Comparison of ENCODE assay signal across 8 cellular contexts in the genomic region with DNA sequence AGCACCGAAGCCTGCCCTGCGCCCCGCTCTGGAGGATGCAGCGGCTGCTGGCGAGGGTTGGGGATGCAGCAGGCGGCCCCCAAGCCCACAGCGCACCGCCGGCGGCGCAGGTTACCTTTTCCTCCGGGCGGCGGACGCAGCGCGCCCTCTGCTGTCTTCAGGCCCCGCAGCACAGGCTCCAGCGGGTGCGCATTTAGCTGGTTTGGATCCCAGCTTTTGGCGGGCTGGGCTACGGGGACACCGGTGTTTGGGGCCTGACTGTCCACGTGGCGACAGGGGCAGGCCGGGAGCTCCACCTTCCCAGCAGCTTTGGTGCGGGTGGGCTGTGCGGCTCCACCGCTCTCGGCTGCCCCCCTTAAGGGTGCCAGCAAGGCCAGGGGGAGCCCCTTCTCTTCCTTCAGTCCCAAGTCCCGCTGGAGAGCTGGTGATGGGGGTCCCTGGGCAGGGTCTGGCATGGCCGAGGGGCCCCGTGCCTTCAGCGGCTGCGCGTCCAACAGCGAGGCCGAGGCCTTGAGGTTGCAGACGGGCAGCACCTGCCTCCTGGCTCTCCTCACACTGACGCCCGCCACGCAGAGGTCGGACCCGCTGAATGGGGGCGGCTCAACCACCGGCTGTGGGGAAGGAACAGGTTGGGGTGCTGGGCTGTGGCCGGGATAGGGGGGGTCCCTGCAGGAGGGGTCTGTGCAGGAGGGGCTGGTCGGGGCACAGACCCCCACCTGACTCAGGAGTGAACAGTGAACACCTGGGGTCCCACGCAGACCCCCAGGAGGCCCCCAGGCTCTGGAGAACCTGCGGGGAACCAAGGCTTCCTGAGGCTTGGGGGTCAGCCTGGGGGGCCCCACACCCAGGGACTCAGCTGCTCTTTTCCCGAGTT. TPM values are rescaled to one million over a fixed set of nuclear protein-coding genes. Genes with fewer than 3 reads are reported as not detected.
DNase-seq lines count a peak whose midpoint lies in the region; ATAC-seq and TF ChIP-seq lines count a peak whose summit lies in the region.

No MANE protein-coding gene starts in this region.

- no peaks in the 10 kb centered on the region for H3K9me2 ChIP-seq in PC-3 (replicated peaks; ENCODE audit: low read length)

- H3K27ac Mint-ChIP-seq in natural killer cell = no peak overlapping the region
- no peak overlapping the region for H3K27ac Mint-ChIP-seq in stimulated activated memory B cell treated with anti-CD40 and anti-IgM and Interleukin-4, amounts not matched to agents 10 μg/mL and 1 μg/mL and 100 μg/mL, for 72 hours

- H3K4me2 ChIP-seq in PC-3 (ENCODE audit: low read length) = peak overlapping the region; percentile 79

- peaks cover 28% of the 10 kb centered on the region for H3K27me3 ChIP-seq in HL-60 (ENCODE audit: insufficient read depth, poor library complexity, severe bottlenecking)
- H3K27me3 ChIP-seq in PC-3 (ENCODE audit: low read length) = no peaks in the 10 kb centered on the region

- no peak overlapping the region for H3K4me3 Mint-ChIP-seq in activated T-cell treated with anti-CD3 and anti-CD28 coated beads, Interleukin-2, amount 50 U/mL, for 4 hours
- H3K4me3 Mint-ChIP-seq in natural killer cell = no peak overlapping the region
- no peak overlapping the region for H3K4me3 Mint-ChIP-seq in stimulated activated memory B cell treated with anti-CD40 and anti-IgM and Interleukin-4, amounts not matched to agents 10 μg/mL and 1 μg/mL and 100 μg/mL, for 72 hours

- no peaks in the 10 kb centered on the region for H3K36me3 ChIP-seq in PC-3 (ENCODE audit: low read depth, low read length)

- peak overlapping the region; percentile 50; the same call in 1 of the 2 replicates for H2AFZ ChIP-seq in PC-3 (ENCODE audit: low read length)

- no TSS peak for BruUV-seq in PC-3 (replicated peaks; lab: Mats Ljungman, UMichigan)

- peak; percentile 84 for TF ChIP-seq CTCF in HL-60 (IDR thresholded peaks at IDR 0.05; ENCODE audit: insufficient read depth, low read length)
- TF ChIP-seq CTCF in PC-3 (conservative IDR thresholded peaks at IDR 0.05; ENCODE audit: low read depth, low read length) = peak; percentile 67
- peak; percentile 81 for TF ChIP-seq CTCF in natural killer cell (IDR thresholded peaks at IDR 0.05)

- H3K27me3 Mint-ChIP-seq in activated T-cell treated with anti-CD3 and anti-CD28 coated beads, Interleukin-2, amount 50 U/mL, for 4 hours (ENCODE audit: low read depth) = peaks cover 13% of the 10 kb centered on the region
- no peaks in the 10 kb centered on the region for H3K27me3 Mint-ChIP-seq in natural killer cell (ENCODE audit: low read depth in 2 of 2)
- H3K27me3 Mint-ChIP-seq in stimulated activated memory B cell treated with anti-CD40 and anti-IgM and Interleukin-4, amounts not matched to agents 10 μg/mL and 1 μg/mL and 100 μg/mL, for 72 hours = peaks cover 50% of the 10 kb centered on the region

- peak; percentile 24 for DNase-seq in DMS79 treated with DMSO at 0.1 percent for 48 hours (lab: John Stamatoyannopoulos, UW)
- peak; percentile 50 to 75 for DNase-seq in HL-60 (ENCODE audit: low read depth in 1 of 2, low spot score in 1 of 2)
- DNase-seq in PC-3 = peak; percentile 80
- peak; percentile 86 for DNase-seq in activated T-cell treated with anti-CD3 and anti-CD28 coated beads, Interleukin-2, amount 50 U/mL, for 4 hours
- DNase-seq in fibroblast of gingiva (ENCODE audit: low read depth) = peak; percentile 39
- DNase-seq in natural killer cell = peak; percentile 80

- peak; percentile 79 for ATAC-seq in PC-3
- peak; percentile 92 for ATAC-seq in activated T-cell treated with anti-CD3 and anti-CD28 coated beads, Interleukin-2, amount 50 U/mL, for 4 hours
- ATAC-seq in natural killer cell = peak; percentile 92 to 96 (median 94)
- ATAC-seq in stimulated activated memory B cell treated with anti-CD40 and anti-IgM and Interleukin-4, amounts not matched to agents 10 μg/mL and 1 μg/mL and 100 μg/mL, for 72 hours = peak; percentile 93
- ATAC-seq in HG03520 (IDR thresholded peaks at IDR 0.05; ENCODE audit: unreplicated experiment) = no peak

- no peaks in the 10 kb centered on the region for H3K9me3 Mint-ChIP-seq in activated T-cell treated with anti-CD3 and anti-CD28 coated beads, Interleukin-2, amount 50 U/mL, for 4 hours
- H3K9me3 Mint-ChIP-seq in natural killer cell = no peaks in the 10 kb centered on the region
- no peaks in the 10 kb centered on the region for H3K9me3 Mint-ChIP-seq in stimulated activated memory B cell treated with anti-CD40 and anti-IgM and Interleukin-4, amounts not matched to agents 10 μg/mL and 1 μg/mL and 100 μg/mL, for 72 hours

- H3K9ac ChIP-seq in PC-3 (ENCODE audit: low read length) = no peak overlapping the region

- no peaks in the 10 kb centered on the region for H3K9me3 ChIP-seq in PC-3 (ENCODE audit: low read length)

- intact Hi-C loops in PC-3 (cut with micrococcal nuclease) (loop anchor here (1.0 to 10.0 kb wide), 3 partner anchors 38 to 99 kb away; no protein-coding TSS in a partner anchor), natural killer cell (cut with micrococcal nuclease) (loop anchor here (1.0 kb wide), 3 partner anchors 37 to 263 kb away; no protein-coding TSS in a partner anchor)

- peaks cover 8% of the 10 kb centered on the region for H3K4me1 ChIP-seq in PC-3 (ENCODE audit: insufficient read depth, low read length)

- POLR2A ChIA-PET in PC-3 (lab: Charles Lee; ENCODE audit: unreplicated experiment) = no interaction called here

- no peaks in the 10 kb centered on the region for H3K79me2 ChIP-seq in PC-3 (ENCODE audit: low read length)

- H4K20me1 ChIP-seq in PC-3 (ENCODE audit: low read length) = no peaks in the 10 kb centered on the region

- H3K4me1 Mint-ChIP-seq in activated T-cell treated with anti-CD3 and anti-CD28 coated beads, Interleukin-2, amount 50 U/mL, for 4 hours (ENCODE audit: low read depth) = peaks cover 13% of the 10 kb centered on the region
- peaks cover 0 to 6% of the 10 kb centered on the region in 2 donors for H3K4me1 Mint-ChIP-seq in natural killer cell
- H3K4me1 Mint-ChIP-seq in stimulated activated memory B cell treated with anti-CD40 and anti-IgM and Interleukin-4, amounts not matched to agents 10 μg/mL and 1 μg/mL and 100 μg/mL, for 72 hours = peaks cover 17% of the 10 kb centered on the region

- H3K27ac ChIP-seq in HL-60 (replicated peaks) (no peak overlapping the region), PC-3 (ENCODE audit: low read length) (no peak overlapping the region)

- CTCF ChIA-PET in PC-3 (lab: Charles Lee) = interaction anchor here (0.6 to 1.9 kb wide), 8 partner anchors 22 to 263 kb away, joined by 3 to 15 read pairs (median 4); no protein-coding TSS in a partner anchor

- H3K36me3 Mint-ChIP-seq in activated T-cell treated with anti-CD3 and anti-CD28 coated beads, Interleukin-2, amount 50 U/mL, for 4 hours (ENCODE audit: insufficient read depth) = no peaks in the 10 kb centered on the region
- no peaks in the 10 kb centered on the region for H3K36me3 Mint-ChIP-seq in natural killer cell
- no peaks in the 10 kb centered on the region for H3K36me3 Mint-ChIP-seq in stimulated activated memory B cell treated with anti-CD40 and anti-IgM and Interleukin-4, amounts not matched to agents 10 μg/mL and 1 μg/mL and 100 μg/mL, for 72 hours

- H3K4me3 ChIP-seq in HL-60 (replicated peaks; ENCODE audit: insufficient read depth, low read length) = no peak overlapping the region
- peak overlapping the region; percentile 56; the same call in 1 of the 2 replicates for H3K4me3 ChIP-seq in PC-3 (ENCODE audit: low read length)

- H3F3A ChIP-seq in PC-3 (ENCODE audit: low read length, unreplicated experiment) = no peaks in the 10 kb centered on the region

RNA-seq across cellular contexts. Expression of a gene that starts 18.0 kb away (rescaled TPM):
- total RNA-seq in PC-3 (2014; rRNA removed) = 0.04 TPM in 1 of 2 replicates, not detected in the other
- under 1 TPM; 0.08 to 0.24 (median 0.13) TPM for total RNA-seq in activated T-cell treated with anti-CD3 and anti-CD28 coated beads, Interleukin-2, amount 50 U/mL, for 4 hours
- total RNA-seq in natural killer cell = not detected

RNA-seq across cellular contexts. Expression of a gene that starts 27.5 kb away (rescaled TPM):
- not detected in 2 replicates for total RNA-seq in PC-3 (2014; rRNA removed)
- total RNA-seq in activated T-cell treated with anti-CD3 and anti-CD28 coated beads, Interleukin-2, amount 50 U/mL, for 4 hours = not detected
- total RNA-seq in natural killer cell = not detected

RNA-seq across cellular contexts. Expression of a gene that starts 54.7 kb away (rescaled TPM):
- 0.62 TPM in 1 of 2 replicates, not detected in the other for total RNA-seq in PC-3 (2014; rRNA removed)
- total RNA-seq in activated T-cell treated with anti-CD3 and anti-CD28 coated beads, Interleukin-2, amount 50 U/mL, for 4 hours = under 1 TPM; 0.13 to 0.87 (median 0.38) TPM
- 10 to 100 TPM; 67.7 to 96.1 (median 73.7) TPM for total RNA-seq in natural killer cell

RNA-seq across cellular contexts. Expression of a gene that starts 59.3 kb away (rescaled TPM):
- 0.26 and 1.6 TPM in 2 replicates for total RNA-seq in PC-3 (2014; rRNA removed)
- not detected for total RNA-seq in activated T-cell treated with anti-CD3 and anti-CD28 coated beads, Interleukin-2, amount 50 U/mL, for 4 hours
- total RNA-seq in natural killer cell = 1 to 10 TPM in 2 of 3 donors, not detected in 1; 1.0 to 1.7 TPM

Comparison
In these comparisons a context has a peak if more than half of its experiments do, and no peak if none do; other contexts are left out.
1. DNase-seq: peak in every context shown above with its lines; median percentile 86 in activated T-cell treated with anti-CD3 and anti-CD28 coated beads, Interleukin-2, amount 50 U/mL, for 4 hours; 80 in PC-3; 80 in natural killer cell; 62 in HL-60; 39 in fibroblast of gingiva; 24 in DMS79 treated with DMSO at 0.1 percent for 48 hours.
2. RNA of a gene that starts 54.7 kb away (total RNA-seq): 67.7 to 96.1 TPM in natural killer cell; 0.62 TPM in PC-3 and 0.13 to 0.87 TPM in activated T-cell treated with anti-CD3 and anti-CD28 coated beads, Interleukin-2, amount 50 U/mL, for 4 hours; every median in the first group is over 10 times any median in the second.
3. Peak in every context shown above with its lines, with median percentiles within 50 percentile points of each other: CTCF ChIP-seq.